8 cellular contexts compared by ENCODE assay signal in genomic region chr12:104456417-104456949, GRCh38. TPM values are rescaled to one million over a fixed set of nuclear protein-coding genes. Genes with fewer than 3 reads are reported as not detected.
A peak's percentile ranks its signal among the peaks of the same experiment; 100 is the strongest.
DNase-seq lines count a peak whose midpoint lies in the region; ATAC-seq and TF ChIP-seq lines count a peak whose summit lies in the region.

TSS of gene CHST11 (plus strand) at chr12:104456948.

- TF ChIP-seq EP300 in upper lobe of left lung (IDR thresholded peaks at IDR 0.05), result no peak

- intact Hi-C loops in T-helper 1 cell treated with Interleukin-12 subunit alpha and Interleukin-12 subunit beta and Interleukin-4 antibody, amounts not matched to agents 30 ng/mL and 1 ng/mL, for 36 hours (cut with micrococcal nuclease), result loop anchor here (1.0 to 5.0 kb wide), 16 partner anchors 42 to 876 kb away; partner anchors contain the start of genes C12orf75, EID3 and SLC41A2
- intact Hi-C loops in left cardiac atrium (cut with DNase I), result loop anchor here in 1 of 2 donors (5.0 to 10.0 kb wide), 2 partner anchors 211 to 418 kb away; no protein-coding TSS in a partner anchor

- TF ChIP-seq CTCF in upper lobe of left lung (IDR thresholded peaks at IDR 0.05), result peak in 5 of 6 experiments; percentile 16 to 46 (median 27)

- ATAC-seq in HG02588 (IDR thresholded peaks at IDR 0.05; ENCODE audit: unreplicated experiment) (peak; percentile 74), left cardiac atrium (peak; percentile 92 to 94), upper lobe of left lung (ENCODE audit: low FRiP score in 2 of 2) (peak; percentile 94 to 95)

- peak in 1 of 4 donors; percentile 79 for TF ChIP-seq POLR2A in upper lobe of left lung (IDR thresholded peaks at IDR 0.05)

- H3K27me3 ChIP-seq in upper lobe of left lung, result no peaks in the 10 kb centered on the region

- no peaks in the 10 kb centered on the region for H3K36me3 ChIP-seq in upper lobe of left lung

- 0% methylated on average over 25 to 37 of the region's 47 CpGs for WGBS in upper lobe of left lung, 2 donors

- H3K27ac ChIP-seq in upper lobe of left lung, result peak within 1 kb of the TSS; percentile 81 to 96 (median 90)

- H3K4me1 ChIP-seq in upper lobe of left lung, result peaks cover 16 to 33% (median 29%) of the 10 kb centered on the region in 4 donors

- DNase-seq in NCI-H1105 treated with DMSO at 0.1 percent for 48 hours (lab: John Stamatoyannopoulos, UW) (peak; percentile 89), amniotic epithelial cell (ENCODE audit: low read depth) (peak; percentile 70), left cardiac atrium (peak; percentile 88), pons (ENCODE audit: low spot score) (peak; percentile 76), upper lobe of left lung (peak; percentile 88 to 97)

- H3K4me3 ChIP-seq in GM08714 (ENCODE audit: low read length) (peak within 1 kb of the TSS; percentile 92), upper lobe of left lung (peak within 1 kb of the TSS; percentile 50 to 95 (median 80))

- no peaks in the 10 kb centered on the region for H3K9me3 ChIP-seq in upper lobe of left lung

RNA-seq across cellular contexts. Expression of gene CHST11, which starts in this region (rescaled TPM):
- 120 and 122 TPM in 2 replicates for total RNA-seq in T-helper 1 cell treated with Interleukin-12 subunit alpha and Interleukin-12 subunit beta and Interleukin-4 antibody, amounts not matched to agents 30 ng/mL and 1 ng/mL, for 36 hours
- total RNA-seq in left cardiac atrium (10 to 100 TPM; 12.9 to 17.7 TPM), upper lobe of left lung (100 to 1,000 TPM in 1 of 6 donors, 10 to 100 TPM in 5; 40.4 to 234 (median 58.4) TPM)

Comparison
In these comparisons a context has a peak if more than half of its experiments do, and no peak if none do; other contexts are left out.
1. Peak in every context shown above with its lines: DNase-seq, ATAC-seq, H3K4me3 ChIP-seq and H3K27ac ChIP-seq.